1 cellular context compared by ENCODE assay signal in the genomic region with DNA sequence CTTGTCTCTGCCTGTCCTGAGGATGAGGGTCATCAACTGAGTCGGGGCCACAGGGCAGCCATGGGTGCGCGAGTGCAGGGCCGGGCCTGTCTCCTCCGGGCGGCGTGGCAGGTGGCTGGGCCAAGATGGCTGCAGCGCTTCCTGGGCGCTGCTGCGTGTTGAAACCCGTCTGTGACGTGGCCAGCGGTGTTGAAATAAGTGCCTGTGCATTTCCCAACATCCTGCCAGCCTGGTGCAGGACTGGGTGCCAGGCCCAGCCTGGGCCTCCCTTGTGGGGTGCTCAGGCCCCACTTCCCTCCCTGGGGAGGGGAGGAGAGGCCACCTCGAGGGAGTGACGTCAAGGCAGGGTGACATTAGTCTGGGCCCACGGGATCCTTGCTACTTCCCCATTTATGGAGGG.
TF ChIP-seq lines count a peak whose summit lies in the region.

No MANE protein-coding gene starts in this region.

TF ChIP-seq in liver, 16 proteins besides CTCF, POLR2A, EP300 and RAD21 (continued from another document):
- TF ChIP-seq, protein P1, sequence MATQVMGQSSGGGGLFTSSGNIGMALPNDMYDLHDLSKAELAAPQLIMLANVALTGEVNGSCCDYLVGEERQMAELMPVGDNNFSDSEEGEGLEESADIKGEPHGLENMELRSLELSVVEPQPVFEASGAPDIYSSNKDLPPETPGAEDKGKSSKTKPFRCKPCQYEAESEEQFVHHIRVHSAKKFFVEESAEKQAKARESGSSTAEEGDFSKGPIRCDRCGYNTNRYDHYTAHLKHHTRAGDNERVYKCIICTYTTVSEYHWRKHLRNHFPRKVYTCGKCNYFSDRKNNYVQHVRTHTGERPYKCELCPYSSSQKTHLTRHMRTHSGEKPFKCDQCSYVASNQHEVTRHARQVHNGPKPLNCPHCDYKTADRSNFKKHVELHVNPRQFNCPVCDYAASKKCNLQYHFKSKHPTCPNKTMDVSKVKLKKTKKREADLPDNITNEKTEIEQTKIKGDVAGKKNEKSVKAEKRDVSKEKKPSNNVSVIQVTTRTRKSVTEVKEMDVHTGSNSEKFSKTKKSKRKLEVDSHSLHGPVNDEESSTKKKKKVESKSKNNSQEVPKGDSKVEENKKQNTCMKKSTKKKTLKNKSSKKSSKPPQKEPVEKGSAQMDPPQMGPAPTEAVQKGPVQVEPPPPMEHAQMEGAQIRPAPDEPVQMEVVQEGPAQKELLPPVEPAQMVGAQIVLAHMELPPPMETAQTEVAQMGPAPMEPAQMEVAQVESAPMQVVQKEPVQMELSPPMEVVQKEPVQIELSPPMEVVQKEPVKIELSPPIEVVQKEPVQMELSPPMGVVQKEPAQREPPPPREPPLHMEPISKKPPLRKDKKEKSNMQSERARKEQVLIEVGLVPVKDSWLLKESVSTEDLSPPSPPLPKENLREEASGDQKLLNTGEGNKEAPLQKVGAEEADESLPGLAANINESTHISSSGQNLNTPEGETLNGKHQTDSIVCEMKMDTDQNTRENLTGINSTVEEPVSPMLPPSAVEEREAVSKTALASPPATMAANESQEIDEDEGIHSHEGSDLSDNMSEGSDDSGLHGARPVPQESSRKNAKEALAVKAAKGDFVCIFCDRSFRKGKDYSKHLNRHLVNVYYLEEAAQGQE (IDR thresholded peaks at IDR 0.05), result no peak
- TF ChIP-seq HNF4A (conservative IDR thresholded peaks at IDR 0.05), result peak in 1 of 2 donors; percentile 62
- no peak for TF ChIP-seq HNF4G (IDR thresholded peaks at IDR 0.05)
- TF ChIP-seq YY1 (IDR thresholded peaks at IDR 0.05), result peak; percentile 98
